ENCODE assay signal across 1 cellular context in genomic region chr4:86593726-86594558, GRCh38.
A peak's percentile ranks its signal among the peaks of the same experiment; 100 is the strongest.
TF ChIP-seq lines count a peak whose summit lies in the region.

PTPN13 (plus strand) TSS chr4:86594315; CDS start chr4:86635257, 40,942 bp downstream.

TF ChIP-seq in HEK293, 187 proteins besides CTCF, POLR2A, EP300 and RAD21 (continued from another document and continues in another):
- TF ChIP-seq PRDM2 (tag by site-specific recombination; IDR thresholded peaks at IDR 0.05; ENCODE audit: borderline replicate concordance), result no peak
- TF ChIP-seq ZNF624 (tag by site-specific recombination; IDR thresholded peaks at IDR 0.05), result no peak
- TF ChIP-seq MYNN (tag by site-specific recombination; IDR thresholded peaks at IDR 0.05; ENCODE audit: borderline replicate concordance), result peak; percentile 99
- TF ChIP-seq ZBTB17 (tag by site-specific recombination; IDR thresholded peaks at IDR 0.05), result peak; percentile 90
- TF ChIP-seq ZSCAN30 (tag by site-specific recombination; IDR thresholded peaks at IDR 0.05), result peak; percentile 97
- peak; percentile 75; the same call in 1 of the 2 replicates for TF ChIP-seq GLI4 (tag by site-specific recombination; IDR thresholded peaks at IDR 0.05)
- no peak for TF ChIP-seq ZNF621 (tag by site-specific recombination; IDR thresholded peaks at IDR 0.05)
- TF ChIP-seq ZBTB10 (tag by site-specific recombination; IDR thresholded peaks at IDR 0.05), result peak; percentile 43
- peak; percentile 70 for TF ChIP-seq ZNF335 (tag by site-specific recombination; conservative IDR thresholded peaks at IDR 0.05)
- TF ChIP-seq GLIS2 (tag by site-specific recombination; IDR thresholded peaks at IDR 0.05), result peak; percentile 86
- peak; percentile 8; the same call in 1 of the 2 replicates for TF ChIP-seq TRIM28 (IDR thresholded peaks at IDR 0.05; ENCODE audit: borderline replicate concordance, low read length)
- TF ChIP-seq ZNF24 (tag by site-specific recombination; IDR thresholded peaks at IDR 0.05), result peak; percentile 41; the same call in 1 of the 2 replicates
- TF ChIP-seq PATZ1 (tag by site-specific recombination; IDR thresholded peaks at IDR 0.05), result peak; percentile 69
- TF ChIP-seq ZNF660 (tag by site-specific recombination; IDR thresholded peaks at IDR 0.05), result peak; percentile 38; the same call in 1 of the 2 replicates
- TF ChIP-seq PBX3 (CRISPR knock-in tag; IDR thresholded peaks at IDR 0.05), result peak; percentile 87; the same call in 1 of the 2 replicates
- TF ChIP-seq ZNF561 (tag by site-specific recombination; IDR thresholded peaks at IDR 0.05; ENCODE audit: borderline replicate concordance), result 0 out of 2 replicates have a peak, but pooled peaks have one; percentile 20
- TF ChIP-seq ZNF423 (tag by site-specific recombination; IDR thresholded peaks at IDR 0.05), result peak; percentile 89
- no peak for TF ChIP-seq ZNF639 (tag by site-specific recombination; IDR thresholded peaks at IDR 0.05)
- peak; percentile 48; the same call in 1 of the 2 replicates for TF ChIP-seq WT1 (tag by site-specific recombination; IDR thresholded peaks at IDR 0.05)
- TF ChIP-seq SP3 (tag by site-specific recombination; IDR thresholded peaks at IDR 0.05), result peak; percentile 83
- peak; percentile 91 for TF ChIP-seq ZFP37 (tag by site-specific recombination; IDR thresholded peaks at IDR 0.05)
- TF ChIP-seq GLIS1 (tag by site-specific recombination; IDR thresholded peaks at IDR 0.05), result peak; percentile 63
- TF ChIP-seq SALL2 (tag by site-specific recombination; IDR thresholded peaks at IDR 0.05; ENCODE audit: borderline replicate concordance), result no peak
- TF ChIP-seq, protein P1, sequence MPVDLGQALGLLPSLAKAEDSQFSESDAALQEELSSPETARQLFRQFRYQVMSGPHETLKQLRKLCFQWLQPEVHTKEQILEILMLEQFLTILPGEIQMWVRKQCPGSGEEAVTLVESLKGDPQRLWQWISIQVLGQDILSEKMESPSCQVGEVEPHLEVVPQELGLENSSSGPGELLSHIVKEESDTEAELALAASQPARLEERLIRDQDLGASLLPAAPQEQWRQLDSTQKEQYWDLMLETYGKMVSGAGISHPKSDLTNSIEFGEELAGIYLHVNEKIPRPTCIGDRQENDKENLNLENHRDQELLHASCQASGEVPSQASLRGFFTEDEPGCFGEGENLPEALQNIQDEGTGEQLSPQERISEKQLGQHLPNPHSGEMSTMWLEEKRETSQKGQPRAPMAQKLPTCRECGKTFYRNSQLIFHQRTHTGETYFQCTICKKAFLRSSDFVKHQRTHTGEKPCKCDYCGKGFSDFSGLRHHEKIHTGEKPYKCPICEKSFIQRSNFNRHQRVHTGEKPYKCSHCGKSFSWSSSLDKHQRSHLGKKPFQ (tag by site-specific recombination; IDR thresholded peaks at IDR 0.05), result 0 out of 2 replicates have a peak, but pooled peaks have one; percentile 58
- TF ChIP-seq SP7 (tag by site-specific recombination; IDR thresholded peaks at IDR 0.05), result peak; percentile 63
- TF ChIP-seq, protein P2, sequence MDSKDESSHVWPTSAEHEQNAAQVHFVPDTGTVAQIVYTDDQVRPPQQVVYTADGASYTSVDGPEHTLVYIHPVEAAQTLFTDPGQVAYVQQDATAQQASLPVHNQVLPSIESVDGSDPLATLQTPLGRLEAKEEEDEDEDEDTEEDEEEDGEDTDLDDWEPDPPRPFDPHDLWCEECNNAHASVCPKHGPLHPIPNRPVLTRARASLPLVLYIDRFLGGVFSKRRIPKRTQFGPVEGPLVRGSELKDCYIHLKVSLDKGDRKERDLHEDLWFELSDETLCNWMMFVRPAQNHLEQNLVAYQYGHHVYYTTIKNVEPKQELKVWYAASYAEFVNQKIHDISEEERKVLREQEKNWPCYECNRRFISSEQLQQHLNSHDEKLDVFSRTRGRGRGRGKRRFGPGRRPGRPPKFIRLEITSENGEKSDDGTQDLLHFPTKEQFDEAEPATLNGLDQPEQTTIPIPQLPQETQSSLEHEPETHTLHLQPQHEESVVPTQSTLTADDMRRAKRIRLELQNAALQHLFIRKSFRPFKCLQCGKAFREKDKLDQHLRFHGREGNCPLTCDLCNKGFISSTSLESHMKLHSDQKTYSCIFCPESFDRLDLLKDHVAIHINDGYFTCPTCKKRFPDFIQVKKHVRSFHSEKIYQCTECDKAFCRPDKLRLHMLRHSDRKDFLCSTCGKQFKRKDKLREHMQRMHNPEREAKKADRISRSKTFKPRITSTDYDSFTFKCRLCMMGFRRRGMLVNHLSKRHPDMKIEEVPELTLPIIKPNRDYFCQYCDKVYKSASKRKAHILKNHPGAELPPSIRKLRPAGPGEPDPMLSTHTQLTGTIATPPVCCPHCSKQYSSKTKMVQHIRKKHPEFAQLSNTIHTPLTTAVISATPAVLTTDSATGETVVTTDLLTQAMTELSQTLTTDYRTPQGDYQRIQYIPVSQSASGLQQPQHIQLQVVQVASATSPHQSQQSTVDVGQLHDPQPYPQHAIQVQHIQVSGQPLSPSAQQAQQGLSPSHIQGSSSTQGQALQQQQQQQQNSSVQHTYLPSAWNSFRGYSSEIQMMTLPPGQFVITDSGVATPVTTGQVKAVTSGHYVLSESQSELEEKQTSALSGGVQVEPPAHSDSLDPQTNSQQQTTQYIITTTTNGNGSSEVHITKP (tag by site-specific recombination; IDR thresholded peaks at IDR 0.05), result peak; percentile 40; the same call in 1 of the 2 replicates
- no peak for TF ChIP-seq ZBTB21 (tag by site-specific recombination; IDR thresholded peaks at IDR 0.05)
- TF ChIP-seq ZBTB44 (tag by site-specific recombination; IDR thresholded peaks at IDR 0.05), result no peak
- peak; percentile 78; the same call in 1 of the 2 replicates for TF ChIP-seq EGR2 (tag by site-specific recombination; IDR thresholded peaks at IDR 0.05; ENCODE audit: low read depth)
- TF ChIP-seq ZNF121 (tag by site-specific recombination; IDR thresholded peaks at IDR 0.05), result no peak
- TF ChIP-seq KLF9 (tag by site-specific recombination; IDR thresholded peaks at IDR 0.05; ENCODE audit: low read depth), result peak; percentile 63; the same call in 1 of the 2 replicates
- peak; percentile 74 for TF ChIP-seq ZNF394 (tag by site-specific recombination; IDR thresholded peaks at IDR 0.05; ENCODE audit: borderline replicate concordance)
- TF ChIP-seq, protein P3, sequence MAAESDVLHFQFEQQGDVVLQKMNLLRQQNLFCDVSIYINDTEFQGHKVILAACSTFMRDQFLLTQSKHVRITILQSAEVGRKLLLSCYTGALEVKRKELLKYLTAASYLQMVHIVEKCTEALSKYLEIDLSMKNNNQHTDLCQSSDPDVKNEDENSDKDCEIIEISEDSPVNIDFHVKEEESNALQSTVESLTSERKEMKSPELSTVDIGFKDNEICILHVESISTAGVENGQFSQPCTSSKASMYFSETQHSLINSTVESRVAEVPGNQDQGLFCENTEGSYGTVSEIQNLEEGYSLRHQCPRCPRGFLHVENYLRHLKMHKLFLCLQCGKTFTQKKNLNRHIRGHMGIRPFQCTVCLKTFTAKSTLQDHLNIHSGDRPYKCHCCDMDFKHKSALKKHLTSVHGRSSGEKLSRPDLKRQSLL (tag by site-specific recombination; IDR thresholded peaks at IDR 0.05), result 0 out of 2 replicates have a peak, but pooled peaks have one; percentile 32
- no peak for TF ChIP-seq KLF7 (tag by site-specific recombination; IDR thresholded peaks at IDR 0.05; ENCODE audit: borderline replicate concordance)
